30 cellular contexts compared by ENCODE assay signal in the genomic region with DNA sequence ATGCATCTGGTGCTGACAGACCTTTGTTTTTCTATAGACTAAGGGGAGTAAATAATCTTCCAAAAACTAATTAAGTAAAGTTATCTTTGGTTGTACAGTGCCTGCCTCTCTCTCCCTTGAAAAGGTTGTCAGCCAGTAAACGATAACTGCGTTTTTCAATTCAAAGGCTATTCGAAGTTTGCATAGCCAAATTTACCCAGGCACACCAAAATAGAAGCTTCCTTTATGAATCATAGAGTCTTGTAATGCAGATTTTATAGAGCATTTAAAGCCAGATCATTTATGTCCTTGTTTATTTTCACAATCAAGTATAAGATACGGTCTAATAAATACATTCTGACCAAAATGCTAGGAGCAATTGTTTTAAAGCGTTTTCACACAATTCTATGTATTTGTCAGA. TPM values are rescaled to one million over a fixed set of nuclear protein-coding genes. Genes with fewer than 3 reads are reported as not detected.
"Had no signal": no experiment of that assay in that cellular context is flagged by ENCODE, and none has a peak within 500 bp of the region (broad histone marks: within the 10 kb centered on the region; RNA-seq: fewer than 3 reads in every experiment).

No MANE protein-coding gene starts in this region.

- H3K4me3 Mint-ChIP-seq: activated CD4-positive, alpha-beta memory T cell treated with anti-CD3 and anti-CD28 coated beads, Interleukin-2, amount 10 ng/mL, durations not matched to agents 7 days and 5 days; activated naive CD4-positive, alpha-beta T cell treated with anti-CD3 and anti-CD28 coated beads, Interleukin-2, amount 10 ng/mL, durations not matched to agents 7 days and 5 days; activated naive CD8-positive, alpha-beta T cell treated with anti-CD3 and anti-CD28 coated beads for 36 hours; activated T-cell treated with anti-CD3 and anti-CD28 coated beads, Interleukin-2, amount 50 U/mL, for 72 hours; central memory CD8-positive, alpha-beta T cell; T-helper 17 cell had no signal

- H3K36me3 Mint-ChIP-seq: activated naive CD4-positive, alpha-beta T cell treated with anti-CD3 and anti-CD28 coated beads, Interleukin-2, amount 10 ng/mL, durations not matched to agents 7 days and 5 days; activated naive CD8-positive, alpha-beta T cell treated with anti-CD3 and anti-CD28 coated beads for 36 hours had no signal

- ATAC-seq: activated T-cell treated with anti-CD3 and anti-CD28 coated beads, Interleukin-2, amount 50 U/mL, for 72 hours; K562; T-helper 17 cell had no signal

- H2AFZ ChIP-seq: PC-9 had no signal

- H3K4me3 ChIP-seq: K562, PC-9 had no signal

- H3K9me3 Mint-ChIP-seq: activated CD4-positive, alpha-beta memory T cell treated with anti-CD3 and anti-CD28 coated beads, Interleukin-2, amount 10 ng/mL, durations not matched to agents 7 days and 5 days; activated naive CD4-positive, alpha-beta T cell treated with anti-CD3 and anti-CD28 coated beads, Interleukin-2, amount 10 ng/mL, durations not matched to agents 7 days and 5 days; activated naive CD8-positive, alpha-beta T cell treated with anti-CD3 and anti-CD28 coated beads for 36 hours; activated T-helper 2 cell treated with anti-CD3 and anti-CD28 coated beads, Interferon-gamma antibody, Interleukin-2, Interleukin-4, amounts not matched to agents 10 μg/mL and 5 μg/mL and 100 μg/mL, durations not matched to agents 14 hours and 24 hours and 36 hours had no signal

- H3K4me1 Mint-ChIP-seq: activated CD4-positive, alpha-beta memory T cell treated with anti-CD3 and anti-CD28 coated beads, Interleukin-2, amount 10 ng/mL, durations not matched to agents 7 days and 5 days; activated naive CD4-positive, alpha-beta T cell treated with anti-CD3 and anti-CD28 coated beads, Interleukin-2, amount 10 ng/mL, durations not matched to agents 7 days and 5 days; activated naive CD8-positive, alpha-beta T cell treated with anti-CD3 and anti-CD28 coated beads for 36 hours; central memory CD8-positive, alpha-beta T cell; T-helper 17 cell had no signal

- H3K27me3 Mint-ChIP-seq: activated CD4-positive, alpha-beta memory T cell treated with anti-CD3 and anti-CD28 coated beads, Interleukin-2, amount 10 ng/mL, durations not matched to agents 7 days and 5 days; activated naive CD4-positive, alpha-beta T cell treated with anti-CD3 and anti-CD28 coated beads, Interleukin-2, amount 10 ng/mL, durations not matched to agents 7 days and 5 days; central memory CD8-positive, alpha-beta T cell; T-helper 17 cell had no signal

- DNase-seq: activated CD4-positive, alpha-beta memory T cell treated with anti-CD3 and anti-CD28 coated beads, Interleukin-2, amount 10 ng/mL, durations not matched to agents 7 days and 5 days; activated CD4-positive, alpha-beta T cell treated with anti-CD3 and anti-CD28 coated beads, Interleukin-2, amount 50 U/mL, for 1 hour; activated CD4-positive, CD25-positive, alpha-beta regulatory T cell; activated CD8-positive, alpha-beta memory T cell treated with anti-CD3 and anti-CD28 coated beads, Interleukin-2, amount 50 U/mL, for 4 hours; activated gamma-delta T cell treated with Interleukin-2 at 50 U/mL for 16 hours; activated naive CD4-positive, alpha-beta T cell treated with anti-CD3 and anti-CD28 coated beads, Interleukin-2, amount 10 ng/mL, durations not matched to agents 7 days and 5 days; activated naive CD8-positive, alpha-beta T cell treated with anti-CD3 and anti-CD28 coated beads for 36 hours; activated T-cell treated with anti-CD3 and anti-CD28 coated beads, Interleukin-2, amount 50 U/mL, for 72 hours; aorta; NCI-H1048; NCI-H146; NCI-H187 treated with DMSO at 0.1 percent for 48 hours; NCI-H2081 treated with DMSO at 0.1 percent for 48 hours; NCI-H2171; NCI-H2227 treated with DMSO at 0.1 percent for 48 hours; NCI-H446 treated with DMSO at 0.1 percent for 48 hours; NCI-H524 treated with DMSO at 0.1 percent for 48 hours; NCI-H82; NK-92 treated with Interleukin-12 subunit alpha and Interleukin-12 subunit beta, amount 100 ng/mL, for 24 hours; PC-9; SHP77 treated with DMSO at 0.1 percent for 48 hours; T-helper 17 cell; T-helper 9 cell had no signal

- H3K27ac Mint-ChIP-seq: activated CD4-positive, alpha-beta memory T cell treated with anti-CD3 and anti-CD28 coated beads, Interleukin-2, amount 10 ng/mL, durations not matched to agents 7 days and 5 days; activated naive CD4-positive, alpha-beta T cell treated with anti-CD3 and anti-CD28 coated beads, Interleukin-2, amount 10 ng/mL, durations not matched to agents 7 days and 5 days; activated naive CD8-positive, alpha-beta T cell treated with anti-CD3 and anti-CD28 coated beads for 36 hours; activated T-cell treated with anti-CD3 and anti-CD28 coated beads, Interleukin-2, amount 50 U/mL, for 72 hours; activated T-helper 2 cell treated with anti-CD3 and anti-CD28 coated beads, Interferon-gamma antibody, Interleukin-2, Interleukin-4, amounts not matched to agents 10 μg/mL and 5 μg/mL and 100 μg/mL, durations not matched to agents 14 hours and 24 hours and 36 hours; T-helper 17 cell had no signal

- H3K4me2 ChIP-seq: PC-9 had no signal

- H3K27ac ChIP-seq: PC-9 had no signal

RNA-seq across cellular contexts. Expression of a gene that starts 1.5 kb away (rescaled TPM):
- total RNA-seq: activated CD4-positive, alpha-beta memory T cell treated with anti-CD3 and anti-CD28 coated beads, Interleukin-2, amount 10 ng/mL, durations not matched to agents 7 days and 5 days; activated naive CD8-positive, alpha-beta T cell treated with anti-CD3 and anti-CD28 coated beads for 36 hours; activated T-cell treated with anti-CD3 and anti-CD28 coated beads, Interleukin-2, amount 50 U/mL, for 72 hours; activated T-helper 2 cell treated with anti-CD3 and anti-CD28 coated beads, Interferon-gamma antibody, Interleukin-2, Interleukin-4, amounts not matched to agents 10 μg/mL and 5 μg/mL and 100 μg/mL, durations not matched to agents 14 hours and 24 hours and 36 hours; aorta; bronchial epithelial cell; K562; M059J; PC-9; SK-MEL-5; T-helper 17 cell had no signal
- polyA plus RNA-seq: adipose tissue, aorta, K562 had no signal
